Comparison of ENCODE assay signal across 9 cellular contexts in the genomic region with DNA sequence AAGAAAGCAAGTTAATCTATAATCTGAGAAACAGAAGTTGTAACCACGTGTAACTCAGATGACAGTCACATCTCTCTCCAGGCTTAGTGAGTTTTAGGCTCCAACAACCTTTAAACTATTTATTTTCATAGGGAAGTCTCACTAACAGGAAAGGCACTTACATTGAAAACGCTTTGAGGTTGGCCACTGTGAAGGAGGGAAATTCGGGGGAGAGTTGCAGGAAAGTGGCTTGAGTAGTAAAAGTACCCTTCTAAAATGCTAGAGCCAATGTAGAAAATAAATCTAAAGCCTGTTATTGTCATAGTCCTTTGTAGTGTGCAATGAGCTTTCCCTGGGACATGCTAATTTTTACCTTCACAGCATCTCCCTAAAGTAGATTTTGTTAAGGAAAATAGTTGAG. TPM values are rescaled to one million over a fixed set of nuclear protein-coding genes. Genes with fewer than 3 reads are reported as not detected.
DNase-seq lines count a peak whose midpoint lies in the region; ATAC-seq lines count a peak whose summit lies in the region.
"Had no signal": no experiment of that assay in that cellular context is flagged by ENCODE, and none has a peak within 500 bp of the region (broad histone marks: within the 10 kb centered on the region; RNA-seq: fewer than 3 reads in every experiment).

No MANE protein-coding gene starts in this region.

- H3K79me1 ChIP-seq in neuronal stem cell (ENCODE audit: low read depth, low read length), result peaks cover 5% of the 10 kb centered on the region

- peak overlapping the region; percentile 98 for H3K27ac Mint-ChIP-seq in dendritic cell treated with granulocyte-macrophage colony-stimulating factor and Interleukin-4, amounts not matched to agents 40 ng/mL and 50 ng/mL, for 4 days

- H3K36me3 ChIP-seq in ES-I3 (ENCODE audit: insufficient read depth, low read length) (no peaks in the 10 kb centered on the region), neuronal stem cell (replicated peaks in 1 of 2; ENCODE audit: control insufficient read depth in 2 of 2, insufficient read depth in 2 of 2, low read length in 2 of 2) (peaks cover 0 to 19% of the 10 kb centered on the region in 2 donors)

- no peak overlapping the region for H3K18ac ChIP-seq in neuronal stem cell (ENCODE audit: low read length)

- no peak overlapping the region for H4K8ac ChIP-seq in neuronal stem cell (ENCODE audit: low read depth, low read length)

- H3K27ac ChIP-seq in neuronal stem cell (replicated peaks; ENCODE audit: low read length), result no peak overlapping the region

- peak overlapping the region; percentile 92 for H2AFZ ChIP-seq in neuronal stem cell (ENCODE audit: low read length)

- no peak overlapping the region for H2BK120ac ChIP-seq in neuronal stem cell (ENCODE audit: low read depth, low read length)

- peak overlapping the region in 1 of 2 donors; percentile 76 for H3K4me3 ChIP-seq in neuronal stem cell (ENCODE audit: low read length in 2 of 2)

- no peak overlapping the region for H2BK12ac ChIP-seq in neuronal stem cell (ENCODE audit: low read length)

- H3K14ac ChIP-seq in neuronal stem cell (ENCODE audit: low read length), result no peak overlapping the region

- H3K4me1 Mint-ChIP-seq in dendritic cell treated with granulocyte-macrophage colony-stimulating factor and Interleukin-4, amounts not matched to agents 40 ng/mL and 50 ng/mL, for 4 days (ENCODE audit: low read depth), result peaks cover 44% of the 10 kb centered on the region

- no CpG with 5 or more reads among the region's 3 CpGs for WGBS in neuronal stem cell (ENCODE audit: extremely low coverage in 2 of 2, insufficient read length in 2 of 2, insufficient replicate concordance in 1 of 2), 2 donors

- H3K4ac ChIP-seq in neuronal stem cell (ENCODE audit: low read length), result no peak overlapping the region

- no peak overlapping the region for H2BK15ac ChIP-seq in neuronal stem cell (ENCODE audit: low read length)

- H3K27me3 ChIP-seq in neuronal stem cell (ENCODE audit: control insufficient read depth in 3 of 3, insufficient read depth in 3 of 3, low read depth in 1 of 3, low read length in 3 of 3), result peaks cover 0 to 7% (median 0%) of the 10 kb centered on the region in 3 experiments

- H2AK5ac ChIP-seq in neuronal stem cell (ENCODE audit: low read depth, low read length), result no peak overlapping the region

- H3K4me3 Mint-ChIP-seq in dendritic cell treated with granulocyte-macrophage colony-stimulating factor and Interleukin-4, amounts not matched to agents 40 ng/mL and 50 ng/mL, for 4 days, result peak overlapping the region; percentile 99

- H3K4me1 ChIP-seq in ES-I3 (ENCODE audit: insufficient read depth, low read length) (no peaks in the 10 kb centered on the region; the same call in 1 of the 2 replicates), neuronal stem cell (ENCODE audit: control insufficient read depth in 2 of 2, insufficient read depth in 1 of 2, low read depth in 1 of 2, low read length in 2 of 2) (no peaks in the 10 kb centered on the region)

- no peak for ATAC-seq in GM18858 (IDR thresholded peaks at IDR 0.05; ENCODE audit: unreplicated experiment)

- H3K9me3 ChIP-seq in ES-I3 (ENCODE audit: control insufficient read depth, insufficient read depth, low read length), result no peaks in the 10 kb centered on the region
- no peaks in the 10 kb centered on the region for H3K9me3 ChIP-seq in neuronal stem cell (replicated peaks in 1 of 2; ENCODE audit: control insufficient read depth in 2 of 2, insufficient read depth in 1 of 2, low read depth in 1 of 2, low read length in 2 of 2)

- no peak overlapping the region for H3K23ac ChIP-seq in neuronal stem cell (ENCODE audit: low read depth, low read length, poor library complexity)

- H3K4me2 ChIP-seq in neuronal stem cell (ENCODE audit: insufficient read depth, low read length, poor library complexity, severe bottlenecking), result no peak overlapping the region

- no peak overlapping the region for H2BK5ac ChIP-seq in neuronal stem cell (ENCODE audit: low read length)

- H3K36me3 Mint-ChIP-seq in dendritic cell treated with granulocyte-macrophage colony-stimulating factor and Interleukin-4, amounts not matched to agents 40 ng/mL and 50 ng/mL, for 4 days (ENCODE audit: low read depth), result peaks cover 50% of the 10 kb centered on the region

- DNase-seq in MV-4-11 (lab: John Stamatoyannopoulos, UW), result peak; percentile 13
- no peak for DNase-seq in neuronal stem cell (ENCODE audit: low spot score)
- no peak for DNase-seq in NCI-H146 (lab: John Stamatoyannopoulos, UW)
- DNase-seq in islet precursor cell, result no peak
- DNase-seq: mesendoderm, NCI-H524 had no signal

- peaks cover 26% of the 10 kb centered on the region for H3K9me3 Mint-ChIP-seq in dendritic cell treated with granulocyte-macrophage colony-stimulating factor and Interleukin-4, amounts not matched to agents 40 ng/mL and 50 ng/mL, for 4 days

- peak overlapping the region; percentile 99; the same call in 1 of the 2 replicates for H3K9ac ChIP-seq in ES-I3 (ENCODE audit: low read depth, low read length)
- H3K9ac ChIP-seq in neuronal stem cell (ENCODE audit: low read depth, low read length, poor library complexity), result no peak overlapping the region

- no peaks in the 10 kb centered on the region for H3K27me3 Mint-ChIP-seq in dendritic cell treated with granulocyte-macrophage colony-stimulating factor and Interleukin-4, amounts not matched to agents 40 ng/mL and 50 ng/mL, for 4 days

- intact Hi-C loops in dendritic cell treated with granulocyte-macrophage colony-stimulating factor and Interleukin-4, amounts not matched to agents 40 ng/mL and 50 ng/mL, for 4 days (cut with micrococcal nuclease), result loop anchor here (10.0 kb wide), 1 partner anchor 429 kb away; the partner anchor contains the start of gene SLAIN2

- H4K91ac ChIP-seq in neuronal stem cell (ENCODE audit: low read depth, low read length, poor library complexity), result no peak overlapping the region

RNA-seq across cellular contexts. Expression of gene NFXL1, which starts 1.0 kb away (rescaled TPM):
- polyA plus RNA-seq in neuronal stem cell (2013, experiment 1 of 2), result 12.9 TPM
- 11.8 TPM for polyA plus RNA-seq in neuronal stem cell (2013, experiment 2 of 2)
